9 cellular contexts compared by ENCODE assay signal in the genomic region with DNA sequence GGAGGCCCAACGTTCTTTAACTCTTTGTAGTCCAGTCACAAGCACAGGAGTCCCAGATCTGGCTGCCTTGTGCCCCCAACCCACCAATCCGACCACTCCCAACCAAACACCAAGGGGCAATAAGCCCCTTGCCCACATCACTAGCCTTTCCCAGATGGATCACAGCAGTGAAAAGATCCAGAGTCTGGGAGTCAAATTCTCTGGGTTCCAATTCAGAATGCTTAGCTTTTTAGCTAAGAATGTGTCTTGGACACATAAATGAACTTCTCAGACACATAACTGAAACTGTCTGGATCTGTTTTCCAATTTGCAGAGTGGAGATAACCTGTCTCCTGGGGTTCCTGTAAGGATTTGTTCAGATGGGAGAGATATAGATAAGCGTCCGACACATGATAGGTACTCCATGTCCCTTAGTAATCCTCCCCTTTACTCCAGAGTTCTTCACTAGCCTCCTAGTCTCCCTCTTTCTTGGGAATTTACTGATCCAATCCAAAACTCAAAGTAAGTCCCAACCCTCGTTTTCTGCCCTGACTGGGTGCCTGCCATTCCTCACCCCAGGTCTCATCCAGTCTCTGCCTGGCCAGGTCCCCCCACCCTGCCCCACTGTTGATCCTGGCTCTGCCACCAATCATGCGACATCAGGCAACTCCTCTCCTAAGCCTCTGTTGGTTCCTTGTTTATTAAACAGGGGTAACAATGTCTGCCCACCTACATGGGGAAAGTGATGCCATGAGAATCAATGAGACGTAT. TPM values are rescaled to one million over a fixed set of nuclear protein-coding genes. Genes with fewer than 3 reads are reported as not detected.
A peak's percentile ranks its signal among the peaks of the same experiment; 100 is the strongest.
DNase-seq lines count a peak whose midpoint lies in the region; ATAC-seq and TF ChIP-seq lines count a peak whose summit lies in the region.
"Had no signal": no experiment of that assay in that cellular context is flagged by ENCODE, and none has a peak within 500 bp of the region (broad histone marks: within the 10 kb centered on the region; RNA-seq: fewer than 3 reads in every experiment).

No MANE protein-coding gene starts in this region.

- ATAC-seq in Panc1 (no peak), HG03139 (IDR thresholded peaks at IDR 0.05; ENCODE audit: unreplicated experiment) (no peak)
- no peak for ATAC-seq in activated T-helper 17 cell treated with anti-CD3 and anti-CD28 coated beads, Interleukin-2, amount 50 U/mL, for 72 hours (replicated peaks)

- no peaks in the 10 kb centered on the region for H3K27me3 Mint-ChIP-seq in CD4-positive, alpha-beta memory T cell
- no peaks in the 10 kb centered on the region for H3K27me3 Mint-ChIP-seq in activated T-helper 17 cell treated with anti-CD3 and anti-CD28 coated beads, Interleukin-2, amount 50 U/mL, for 72 hours
- H3K27me3 Mint-ChIP-seq: activated naive CD8-positive, alpha-beta T cell treated with anti-CD3 and anti-CD28 coated beads, Interleukin-2, amount 10 ng/mL, durations not matched to agents 7 days and 5 days had no signal

- peak overlapping the region; percentile 54 for H3K9ac ChIP-seq in parathyroid adenoma

- POLR2A ChIA-PET in CD4-positive, alpha-beta memory T cell (lab: Charles Lee; ENCODE audit: partially characterized antibody) = interaction anchor here (0.8 to 15.2 kb wide), 8 partner anchors 15 to 193 kb away, joined by 3 to 250 read pairs (median 5); a partner anchor contains a TSS
- POLR2A ChIA-PET in Panc1 (lab: Charles Lee) = no interaction called here

- intact Hi-C loops in CD4-positive, alpha-beta memory T cell (cut with micrococcal nuclease) = no loop called here
- intact Hi-C loops in Panc1 (cut with micrococcal nuclease; ENCODE audit: unreplicated experiment) = no loop called here

- H3K27me3 ChIP-seq in CD4-positive, alpha-beta memory T cell (ENCODE audit: insufficient read depth, low read length) = no peaks in the 10 kb centered on the region
- no peaks in the 10 kb centered on the region for H3K27me3 ChIP-seq in Panc1 (ENCODE audit: control insufficient read depth, insufficient read depth, low read length)
- H3K27me3 ChIP-seq in parathyroid adenoma (ENCODE audit: control insufficient read depth, insufficient read depth, low read length) = no peaks in the 10 kb centered on the region

- CTCF ChIA-PET in CD4-positive, alpha-beta memory T cell (lab: Charles Lee; ENCODE audit: partially characterized antibody) = interaction anchor here (1.0 to 9.7 kb wide), 5 partner anchors 10 to 129 kb away, joined by 3 to 155 read pairs (median 4); no protein-coding TSS in a partner anchor
- CTCF ChIA-PET in Panc1 (lab: Charles Lee) = no interaction called here

- H3K36me3 Mint-ChIP-seq in CD4-positive, alpha-beta memory T cell = peaks cover 0 to 11% of the 10 kb centered on the region in 2 donors
- H3K36me3 Mint-ChIP-seq in activated T-helper 17 cell treated with anti-CD3 and anti-CD28 coated beads, Interleukin-2, amount 50 U/mL, for 72 hours (ENCODE audit: low read depth) = no peaks in the 10 kb centered on the region

- H3K4me1 ChIP-seq in CD4-positive, alpha-beta memory T cell (ENCODE audit: insufficient read depth, low read length) = peaks cover 70% of the 10 kb centered on the region
- H3K4me1 ChIP-seq in Panc1 (ENCODE audit: control insufficient read depth, insufficient read depth, low read length) (peaks cover 38% of the 10 kb centered on the region), parathyroid adenoma (peaks cover 43% of the 10 kb centered on the region)

- H3K36me3 ChIP-seq in CD4-positive, alpha-beta memory T cell (ENCODE audit: insufficient read depth, low read length) = no peaks in the 10 kb centered on the region
- H3K36me3 ChIP-seq in Panc1 (ENCODE audit: control insufficient read depth, insufficient read depth, low read length) = no peaks in the 10 kb centered on the region; the same call in 1 of the 2 replicates
- H3K36me3 ChIP-seq in parathyroid adenoma (ENCODE audit: control insufficient read depth, insufficient read depth, low read length) = no peaks in the 10 kb centered on the region

- no peak overlapping the region for H3K4me3 Mint-ChIP-seq in CD4-positive, alpha-beta memory T cell
- no peak overlapping the region for H3K4me3 Mint-ChIP-seq in activated T-helper 17 cell treated with anti-CD3 and anti-CD28 coated beads, Interleukin-2, amount 50 U/mL, for 72 hours
- H3K4me3 Mint-ChIP-seq: activated naive CD8-positive, alpha-beta T cell treated with anti-CD3 and anti-CD28 coated beads, Interleukin-2, amount 10 ng/mL, durations not matched to agents 7 days and 5 days had no signal

- H3K79me2 ChIP-seq in parathyroid adenoma = peaks cover 49% of the 10 kb centered on the region

- no peaks in the 10 kb centered on the region for H3K9me3 ChIP-seq in CD4-positive, alpha-beta memory T cell (ENCODE audit: control insufficient read depth in 1 of 2, low read length in 2 of 2)
- H3K9me3 ChIP-seq in Panc1 (ENCODE audit: control insufficient read depth, insufficient read depth, low read depth, low read length) (no peaks in the 10 kb centered on the region), parathyroid adenoma (ENCODE audit: control insufficient read depth, low read length) (no peaks in the 10 kb centered on the region)

- H3K4me2 ChIP-seq in parathyroid adenoma (ENCODE audit: low read length) = peak overlapping the region; percentile 99

- H3K4me1 Mint-ChIP-seq in CD4-positive, alpha-beta memory T cell = peaks cover 32 to 47% (median 40%) of the 10 kb centered on the region in 4 donors
- H3K4me1 Mint-ChIP-seq in activated T-helper 17 cell treated with anti-CD3 and anti-CD28 coated beads, Interleukin-2, amount 50 U/mL, for 72 hours = peaks cover 32% of the 10 kb centered on the region

- H3K4me3 ChIP-seq in CD4-positive, alpha-beta memory T cell (ENCODE audit: low read length in 2 of 2) = peak overlapping the region; percentile 87 to 97
- H3K4me3 ChIP-seq in Panc1 (ENCODE audit: low read depth in 2 of 2, low read length in 2 of 2) (peak overlapping the region; percentile 71 to 94), fibroblast of pulmonary artery (replicated peaks; ENCODE audit: low read depth, low read length) (peak overlapping the region; percentile 100), parathyroid adenoma (ENCODE audit: low read depth, low read length) (peak overlapping the region; percentile 89)

- in situ Hi-C loops in Panc1 (cut with HindIII; ENCODE audit: low pct_unique_long_range_greater_than_20kb, low sequenced_read_pairs) = no loop called here

- H3K9me3 Mint-ChIP-seq in CD4-positive, alpha-beta memory T cell = no peaks in the 10 kb centered on the region
- no peaks in the 10 kb centered on the region for H3K9me3 Mint-ChIP-seq in activated T-helper 17 cell treated with anti-CD3 and anti-CD28 coated beads, Interleukin-2, amount 50 U/mL, for 72 hours
- H3K9me3 Mint-ChIP-seq: activated naive CD8-positive, alpha-beta T cell treated with anti-CD3 and anti-CD28 coated beads, Interleukin-2, amount 10 ng/mL, durations not matched to agents 7 days and 5 days had no signal

- no peak for TF ChIP-seq CTCF in Panc1 (IDR thresholded peaks at IDR 0.05)
- TF ChIP-seq CTCF in fibroblast of pulmonary artery (IDR thresholded peaks at IDR 0.05; ENCODE audit: low read length, missing control alignments) = no peak
- TF ChIP-seq CTCF in parathyroid adenoma (IDR thresholded peaks at IDR 0.05) = no peak

- peak overlapping the region; percentile 92 for H2AFZ ChIP-seq in parathyroid adenoma

- no peak for DNase-seq in CD4-positive, alpha-beta memory T cell
- DNase-seq in Panc1 (ENCODE audit: low read depth, low spot score) = no peak
- DNase-seq in fibroblast of pulmonary artery (ENCODE audit: low read depth) = no peak
- DNase-seq in NK-92 treated with Interleukin-12 subunit alpha and Interleukin-12 subunit beta, amount 100 ng/mL, for 24 hours (lab: John Stamatoyannopoulos, UW) = no peak
- DNase-seq in activated CD4-positive, alpha-beta T cell treated with anti-CD3 and anti-CD28 coated beads, Interleukin-2, amount 50 U/mL, for 1 hour = no peak

- peak overlapping the region in 2 of 7 donors; percentile 87 to 97 for H3K27ac Mint-ChIP-seq in CD4-positive, alpha-beta memory T cell
- no peak overlapping the region for H3K27ac Mint-ChIP-seq in activated T-helper 17 cell treated with anti-CD3 and anti-CD28 coated beads, Interleukin-2, amount 50 U/mL, for 72 hours

- peak overlapping the region; percentile 92 for H3K27ac ChIP-seq in CD4-positive, alpha-beta memory T cell (ENCODE audit: low read depth, low read length)
- H3K27ac ChIP-seq in Panc1 (ENCODE audit: low read length) = peak overlapping the region; percentile 99
- H3K27ac ChIP-seq in parathyroid adenoma = peak overlapping the region; percentile 100

- BruUV-seq in Panc1 (replicated peaks; lab: Mats Ljungman, UMichigan) = no TSS peak

RNA-seq across cellular contexts. Expression of a gene that starts 0.4 kb away (rescaled TPM):
- 10 to 100 TPM; 80.7 to 86.7 TPM for total RNA-seq in CD4-positive, alpha-beta memory T cell
- polyA plus RNA-seq in CD4-positive, alpha-beta memory T cell = 10 to 100 TPM; 14.5 to 36.4 TPM
- 108 TPM for total RNA-seq in Panc1 (2021; ENCODE audit: unreplicated experiment)
- 115 TPM for polyA plus RNA-seq in Panc1 (2012; ENCODE audit: insufficient read length)
- 10 to 100 TPM; 42.1 to 74.1 TPM for total RNA-seq in activated T-helper 17 cell treated with anti-CD3 and anti-CD28 coated beads, Interleukin-2, amount 50 U/mL, for 72 hours

RNA-seq across cellular contexts. Expression of a gene that starts 31.8 kb away (rescaled TPM):
- total RNA-seq in CD4-positive, alpha-beta memory T cell = not detected
- polyA plus RNA-seq in CD4-positive, alpha-beta memory T cell = under 1 TPM in 1 of 2 donors, not detected in 1; 0.22 TPM
- 1.1 TPM for total RNA-seq in Panc1 (2021; ENCODE audit: unreplicated experiment)
- 1.8 TPM for polyA plus RNA-seq in Panc1 (2012; ENCODE audit: insufficient read length)
- not detected for total RNA-seq in activated T-helper 17 cell treated with anti-CD3 and anti-CD28 coated beads, Interleukin-2, amount 50 U/mL, for 72 hours
- total RNA-seq: activated naive CD8-positive, alpha-beta T cell treated with anti-CD3 and anti-CD28 coated beads, Interleukin-2, amount 10 ng/mL, durations not matched to agents 7 days and 5 days had no signal

RNA-seq across cellular contexts. Expression of a gene that starts 33.0 kb away (rescaled TPM):
- 1 to 10 TPM in 1 of 2 experiments, under 1 TPM in 1; 0.67 to 1.3 TPM for total RNA-seq in CD4-positive, alpha-beta memory T cell
- under 1 TPM; 0.24 to 0.53 TPM for polyA plus RNA-seq in CD4-positive, alpha-beta memory T cell
- total RNA-seq in Panc1 (2021; ENCODE audit: unreplicated experiment) = 17.1 TPM
- polyA plus RNA-seq in Panc1 (2012; ENCODE audit: insufficient read length) = 17.2 TPM
- 1 to 10 TPM in 1 of 2 donors, not detected in 1; 1.6 TPM for total RNA-seq in activated T-helper 17 cell treated with anti-CD3 and anti-CD28 coated beads, Interleukin-2, amount 50 U/mL, for 72 hours

RNA-seq across cellular contexts. Expression of a gene that starts 41.6 kb away (rescaled TPM):
- total RNA-seq in CD4-positive, alpha-beta memory T cell = 1 to 10 TPM; 1.1 to 1.3 TPM
- polyA plus RNA-seq in CD4-positive, alpha-beta memory T cell = not detected
- total RNA-seq in Panc1 (2021; ENCODE audit: unreplicated experiment) = 3.1 TPM
- 4.6 TPM for polyA plus RNA-seq in Panc1 (2012; ENCODE audit: insufficient read length)
- total RNA-seq in activated T-helper 17 cell treated with anti-CD3 and anti-CD28 coated beads, Interleukin-2, amount 50 U/mL, for 72 hours = under 1 TPM; 0.56 to 0.61 TPM
